Comparison of ENCODE assay signal across 8 cellular contexts in the genomic region with DNA sequence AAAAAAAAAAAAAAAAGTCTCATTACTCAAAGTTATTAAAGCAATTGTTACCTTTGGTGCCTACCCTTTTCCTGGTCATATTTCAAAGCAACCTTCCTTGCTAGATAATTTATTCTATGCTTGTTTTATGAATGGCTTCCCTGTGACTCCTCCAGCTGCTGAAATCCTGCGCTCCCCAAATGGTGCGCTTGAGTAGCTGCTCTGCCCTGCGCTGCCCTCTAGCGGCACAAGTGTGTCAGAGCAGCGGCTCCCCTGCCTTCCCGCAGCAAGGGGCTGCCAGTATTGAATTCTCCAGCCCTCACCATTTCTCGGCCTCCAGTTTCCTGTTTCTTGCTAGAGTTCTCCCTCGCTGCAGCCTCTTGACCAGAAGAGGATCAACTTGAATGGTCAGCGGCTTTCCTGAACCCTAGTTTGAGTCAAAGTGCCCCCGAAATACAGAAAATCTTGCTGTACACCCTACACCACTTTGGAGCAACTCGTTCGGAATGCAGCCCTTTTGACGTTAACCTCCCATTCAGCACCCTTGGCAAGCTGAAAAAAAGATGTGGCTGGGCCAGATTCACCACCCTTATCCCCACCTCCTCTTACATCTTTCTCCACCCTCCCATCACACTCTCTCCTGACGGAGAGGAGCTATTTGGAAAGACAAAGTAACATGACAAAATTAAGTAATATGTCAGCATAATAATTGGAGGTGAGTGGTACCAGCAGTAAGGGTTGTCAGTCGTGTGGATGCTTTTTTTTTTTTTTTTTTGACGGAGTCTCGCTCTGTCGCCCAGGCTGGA.
DNase-seq lines count a peak whose midpoint lies in the region; ATAC-seq and TF ChIP-seq lines count a peak whose summit lies in the region.

No MANE protein-coding gene starts in this region.

- peaks cover 5 to 10% of the 10 kb centered on the region in 2 donors for H3K4me1 Mint-ChIP-seq in natural killer cell treated with Interleukin-12 subunit alpha and Interleukin-12 subunit beta and Interleukin-15 and Interleukin-18, amount 100 ng/mL, for 72 hours (ENCODE audit: low read depth in 2 of 2)

- ATAC-seq in GM21423 (IDR thresholded peaks at IDR 0.05; ENCODE audit: unreplicated experiment) (peak; percentile 79), esophagus mucosa (peak; percentile 85)
- peak; percentile 85 to 87 for ATAC-seq in natural killer cell treated with Interleukin-12 subunit alpha and Interleukin-12 subunit beta and Interleukin-15 and Interleukin-18, amount 100 ng/mL, for 72 hours

- H3K9me2 ChIP-seq in OCI-LY7 (ENCODE audit: insufficient read depth, low read length), result no peaks in the 10 kb centered on the region

- no peaks in the 10 kb centered on the region for H3K9me3 ChIP-seq in OCI-LY7 (ENCODE audit: low read length)

- H3K79me2 ChIP-seq in OCI-LY7 (ENCODE audit: insufficient read depth, low read depth, low read length), result no peaks in the 10 kb centered on the region

- no peaks in the 10 kb centered on the region for H3K9me3 Mint-ChIP-seq in natural killer cell treated with Interleukin-12 subunit alpha and Interleukin-12 subunit beta and Interleukin-15 and Interleukin-18, amount 100 ng/mL, for 72 hours

- H3K27ac Mint-ChIP-seq in natural killer cell treated with Interleukin-12 subunit alpha and Interleukin-12 subunit beta and Interleukin-15 and Interleukin-18, amount 100 ng/mL, for 72 hours, result no peak overlapping the region

- POLR2A ChIA-PET in OCI-LY7 (lab: Charles Lee), result interaction anchor here (0.6 to 0.7 kb wide), 4 partner anchors 10 to 191 kb away, joined by 3 to 4 read pairs (median 3); no protein-coding TSS in a partner anchor

- DNase-seq in DMS 273 (lab: John Stamatoyannopoulos, UW; ENCODE audit: unreplicated experiment) (peak; percentile 93), HuH-7 (ENCODE audit: low spot score) (peak; percentile 53), OCI-LY7 (ENCODE audit: low spot score) (peak; percentile 70), activated T-cell treated with anti-CD3 and anti-CD28 coated beads for 24 hours (ENCODE audit: low read depth) (peak; percentile 65)
- peak; percentile 82 for DNase-seq in natural killer cell treated with Interleukin-12 subunit alpha and Interleukin-12 subunit beta and Interleukin-15 and Interleukin-18, amount 100 ng/mL, for 72 hours (ENCODE audit: low spot score)
- peak; percentile 66 for DNase-seq in stimulated activated naive CD4-positive, alpha-beta T cell treated with Interleukin-2 at 50 U/mL for 16 hours (lab: John Stamatoyannopoulos, UW)

- peaks cover 20 to 23% of the 10 kb centered on the region in 2 donors for H3K27me3 Mint-ChIP-seq in natural killer cell treated with Interleukin-12 subunit alpha and Interleukin-12 subunit beta and Interleukin-15 and Interleukin-18, amount 100 ng/mL, for 72 hours

- H3K36me3 Mint-ChIP-seq in natural killer cell treated with Interleukin-12 subunit alpha and Interleukin-12 subunit beta and Interleukin-15 and Interleukin-18, amount 100 ng/mL, for 72 hours, result no peaks in the 10 kb centered on the region

- no peaks in the 10 kb centered on the region for H3K36me3 ChIP-seq in OCI-LY7 (ENCODE audit: insufficient read depth, low read length)

- H3K4me3 Mint-ChIP-seq in natural killer cell treated with Interleukin-12 subunit alpha and Interleukin-12 subunit beta and Interleukin-15 and Interleukin-18, amount 100 ng/mL, for 72 hours, result no peak overlapping the region

- CTCF ChIA-PET in OCI-LY7 (lab: Charles Lee; ENCODE audit: unreplicated experiment), result interaction anchor here (0.6 to 2.1 kb wide), 2 partner anchors 233 to 764 kb away, joined by 3 to 6 read pairs; no protein-coding TSS in a partner anchor

- H3K4me2 ChIP-seq in OCI-LY7 (ENCODE audit: low read length), result no peak overlapping the region

- H3K27ac ChIP-seq in OCI-LY7 (ENCODE audit: low read depth, low read length, poor library complexity, severe bottlenecking), result no peak overlapping the region

- H3K4me1 ChIP-seq in OCI-LY7 (ENCODE audit: insufficient read depth, low read length, poor library complexity, severe bottlenecking), result no peaks in the 10 kb centered on the region

- BruUV-seq in OCI-LY7 (replicated peaks; lab: Mats Ljungman, UMichigan), result no TSS peak

- H2AFZ ChIP-seq in OCI-LY7 (ENCODE audit: low read length), result no peak overlapping the region

- no peaks in the 10 kb centered on the region for H4K20me1 ChIP-seq in OCI-LY7 (ENCODE audit: insufficient read depth, low read length)

- no peak overlapping the region for H3K4me3 ChIP-seq in OCI-LY7 (ENCODE audit: low read depth, low read length, poor library complexity, severe bottlenecking)

- TF ChIP-seq CTCF in OCI-LY7 (conservative IDR thresholded peaks at IDR 0.05; ENCODE audit: low read length), result peak; percentile 89

- intact Hi-C loops in OCI-LY7 (cut with micrococcal nuclease; ENCODE audit: unreplicated experiment), result loop anchor here (1.0 to 10.0 kb wide), 2 partner anchors 233 to 571 kb away; no protein-coding TSS in a partner anchor
